In genomic region chr19:639251-640155, GRCh38 we compare ENCODE assay signal across 8 cellular contexts. TPM values are rescaled to one million over a fixed set of nuclear protein-coding genes. Genes with fewer than 3 reads are reported as not detected.
DNase-seq lines count a peak whose midpoint lies in the region; ATAC-seq lines count a peak whose summit lies in the region.

Gene FGF22 (plus strand): TSS chr19:639879. CDS start chr19:639926, 47 bp downstream.

- H3K27ac Mint-ChIP-seq in stimulated activated naive CD8-positive, alpha-beta T cell treated with anti-CD3 and anti-CD28 coated beads, Interleukin-15, Interleukin-2, amounts not matched to agents 100 ng/mL and 50 ng/mL, for 24 hours: peak within 1 kb of the TSS; percentile 62

- peak within 1 kb of the TSS; percentile 58 for H3K4me3 ChIP-seq in Jurkat, Clone E6-1 (ENCODE audit: low read length)
- H3K4me3 ChIP-seq in neuron (ENCODE audit: low read length): peak within 1 kb of the TSS; percentile 34

- H3K9me3 Mint-ChIP-seq in stimulated activated naive CD8-positive, alpha-beta T cell treated with anti-CD3 and anti-CD28 coated beads, Interleukin-15, Interleukin-2, amounts not matched to agents 100 ng/mL and 50 ng/mL, for 24 hours: no peaks in the 10 kb centered on the region

- H3K4me1 ChIP-seq in neuron (ENCODE audit: insufficient read depth, low read length): peaks cover 1% of the 10 kb centered on the region

- in situ Hi-C loops in SK-MEL-5 (cut with HindIII; ENCODE audit: low pct_unique_long_range_greater_than_20kb, low sequenced_read_pairs): no loop called here

- peaks cover 14% of the 10 kb centered on the region for H3K4me1 Mint-ChIP-seq in stimulated activated naive CD8-positive, alpha-beta T cell treated with anti-CD3 and anti-CD28 coated beads, Interleukin-15, Interleukin-2, amounts not matched to agents 100 ng/mL and 50 ng/mL, for 24 hours (ENCODE audit: low read depth)

- ATAC-seq in GM19328 (IDR thresholded peaks at IDR 0.05; ENCODE audit: unreplicated experiment): peak; percentile 46

- H3K9me3 ChIP-seq in neuron (ENCODE audit: low read length): no peaks in the 10 kb centered on the region

- H3K27me3 ChIP-seq in neuron (ENCODE audit: insufficient read depth, low read length): no peaks in the 10 kb centered on the region

- H3K36me3 ChIP-seq in neuron (ENCODE audit: insufficient read depth, low read length): no peaks in the 10 kb centered on the region

- peak within 1 kb of the TSS; percentile 73 for H3K4me3 Mint-ChIP-seq in stimulated activated naive CD8-positive, alpha-beta T cell treated with anti-CD3 and anti-CD28 coated beads, Interleukin-15, Interleukin-2, amounts not matched to agents 100 ng/mL and 50 ng/mL, for 24 hours

- no peaks in the 10 kb centered on the region for H3K27me3 Mint-ChIP-seq in stimulated activated naive CD8-positive, alpha-beta T cell treated with anti-CD3 and anti-CD28 coated beads, Interleukin-15, Interleukin-2, amounts not matched to agents 100 ng/mL and 50 ng/mL, for 24 hours

- H2AFZ ChIP-seq in neuron (ENCODE audit: low read depth, low read length): no peak within 1 kb of the TSS

- DNase-seq in AG08396 (ENCODE audit: low spot score) (peak; percentile 99), SK-MEL-5 (ENCODE audit: low read depth, low spot score) (peak; percentile 80), foreskin melanocyte (peak; percentile 51)
- DNase-seq in Jurkat, Clone E6-1 (ENCODE audit: low read depth, low spot score): peak; percentile 66
- peak; percentile 94 for DNase-seq in activated gamma-delta T cell treated with anti-CD3 and anti-CD28 coated beads, Interleukin-2, amount 50 U/mL, for 16 hours (ENCODE audit: low read depth)

- H3K36me3 Mint-ChIP-seq in stimulated activated naive CD8-positive, alpha-beta T cell treated with anti-CD3 and anti-CD28 coated beads, Interleukin-15, Interleukin-2, amounts not matched to agents 100 ng/mL and 50 ng/mL, for 24 hours (ENCODE audit: low read depth): no peaks in the 10 kb centered on the region

RNA-seq across cellular contexts. Expression of gene FGF22, which starts in this region (rescaled TPM):
- polyA plus RNA-seq in Jurkat, Clone E6-1 (2012; ENCODE audit: insufficient read depth, insufficient read length): 0.74 TPM
- 0.24 TPM in 1 of 2 replicates, not detected in the other for total RNA-seq in SK-MEL-5 (2014; rRNA removed; shearing (Covaris generic))
- not detected in 2 replicates for polyA plus RNA-seq in SK-MEL-5 (2015; cell fraction: cytosol; rRNA removed)
- 0.76 and 2.3 TPM in 2 replicates for polyA plus RNA-seq in SK-MEL-5 (2015; cell fraction: nucleus; rRNA removed)

Comparison
In these comparisons a context has a peak if more than half of its experiments do, and no peak if none do; other contexts are left out.
1. Peak in every context shown above with its lines: DNase-seq, ATAC-seq and H3K4me3 ChIP-seq.